ENCODE assay signal across 8 cellular contexts in genomic region chr17:4420692-4421131, GRCh38. TPM values are rescaled to one million over a fixed set of nuclear protein-coding genes. Genes with fewer than 3 reads are reported as not detected.
A peak's percentile ranks its signal among the peaks of the same experiment; 100 is the strongest.
DNase-seq lines count a peak whose midpoint lies in the region; ATAC-seq and TF ChIP-seq lines count a peak whose summit lies in the region.

No MANE protein-coding gene starts in this region.

- ATAC-seq in DND-41 (ENCODE audit: insufficient read depth, low read depth) (peak; percentile 98), upper lobe of right lung (peak; percentile 96), GM18511 (IDR thresholded peaks at IDR 0.05; ENCODE audit: unreplicated experiment) (no peak)

- H3K79me2 ChIP-seq in DND-41 (ENCODE audit: insufficient read depth, low read length): no peaks in the 10 kb centered on the region
- H3K79me2 ChIP-seq in Karpas-422 (ENCODE audit: low read length): no peaks in the 10 kb centered on the region

- H3K9me3 ChIP-seq in DND-41 (ENCODE audit: insufficient read depth, low read length, severe bottlenecking): no peaks in the 10 kb centered on the region
- no peaks in the 10 kb centered on the region for H3K9me3 ChIP-seq in Karpas-422 (ENCODE audit: low read length)
- no peaks in the 10 kb centered on the region for H3K9me3 ChIP-seq in upper lobe of right lung

- no peaks in the 10 kb centered on the region for H4K20me1 ChIP-seq in DND-41 (ENCODE audit: insufficient read depth, low read length)
- no peaks in the 10 kb centered on the region for H4K20me1 ChIP-seq in Karpas-422 (ENCODE audit: insufficient read depth, low read depth, low read length)

- H3K9ac ChIP-seq in DND-41 (ENCODE audit: low read depth, low read length) (no peak overlapping the region), Karpas-422 (ENCODE audit: low read length) (no peak overlapping the region)

- H3K27ac ChIP-seq in DND-41 (ENCODE audit: low read length) (peak overlapping the region; percentile 61), Karpas-422 (ENCODE audit: low read length) (no peak overlapping the region), upper lobe of right lung (no peak overlapping the region)

- H3K36me3 ChIP-seq in DND-41 (ENCODE audit: insufficient read depth, low read length) (no peaks in the 10 kb centered on the region), Karpas-422 (ENCODE audit: insufficient read depth, low read length) (no peaks in the 10 kb centered on the region), upper lobe of right lung (no peaks in the 10 kb centered on the region)

- H3K27me3 ChIP-seq in DND-41 (ENCODE audit: insufficient read depth, low read length, poor library complexity) (no peaks in the 10 kb centered on the region), Karpas-422 (ENCODE audit: low read length) (no peaks in the 10 kb centered on the region), upper lobe of right lung (no peaks in the 10 kb centered on the region)

- H2AFZ ChIP-seq in DND-41 (ENCODE audit: low read depth, low read length): peak overlapping the region; percentile 85
- H2AFZ ChIP-seq in Karpas-422 (ENCODE audit: low read length): no peak overlapping the region

- intact Hi-C loops in upper lobe of right lung (cut with DNase I): loop anchor here (10.0 kb wide), 1 partner anchor 124 kb away; no protein-coding TSS in a partner anchor

- H3K4me1 ChIP-seq in DND-41 (ENCODE audit: insufficient read depth, low read length) (peaks cover 8% of the 10 kb centered on the region), Karpas-422 (ENCODE audit: low read length) (peaks cover 3% of the 10 kb centered on the region; the same call in 1 of the 2 replicates), upper lobe of right lung (no peaks in the 10 kb centered on the region)

- no peaks in the 10 kb centered on the region for H3K9me2 ChIP-seq in Karpas-422 (replicated peaks; ENCODE audit: insufficient read depth, low read length)

- H3K4me2 ChIP-seq in DND-41 (ENCODE audit: insufficient read depth, low read length) (peak overlapping the region; percentile 49), Karpas-422 (ENCODE audit: low read depth, low read length, poor library complexity, severe bottlenecking) (no peak overlapping the region)

- TF ChIP-seq CTCF in DND-41 (IDR thresholded peaks at IDR 0.05; ENCODE audit: borderline replicate concordance, extremely low read depth, low read length, poor library complexity, severe bottlenecking) (peak; percentile 97), foreskin fibroblast (IDR thresholded peaks at IDR 0.05; ENCODE audit: low read depth, low read length) (peak; percentile 72), upper lobe of right lung (IDR thresholded peaks at IDR 0.05) (peak; percentile 86)

- H3K4me3 ChIP-seq in DND-41 (ENCODE audit: low read depth in 1 of 2, low read length in 2 of 2) (no peak overlapping the region), Karpas-422 (ENCODE audit: low read length) (no peak overlapping the region), foreskin fibroblast (ENCODE audit: low read depth in 1 of 2, low read length in 2 of 2) (no peak overlapping the region), upper lobe of right lung (no peak overlapping the region)

- peak; percentile 81 for DNase-seq in DND-41
- DNase-seq in Karpas-422: peak; percentile 90
- DNase-seq in RPMI7951 (ENCODE audit: low read depth): peak; percentile 58
- DNase-seq in activated T-helper 9 cell treated with anti-CD3 and anti-CD28 coated beads, Interleukin-2, amount 50 U/mL, for 16 hours (ENCODE audit: low read depth): peak; percentile 4
- peak; percentile 44 to 75 for DNase-seq in foreskin fibroblast
- peak in 42 of 56 donors; percentile 3 to 80 (median 36) for DNase-seq in nucleus accumbens (lab: John Stamatoyannopoulos, UW)
- DNase-seq in upper lobe of right lung: no peak

RNA-seq across cellular contexts. Expression of gene SPNS3, which starts 13.0 kb away (rescaled TPM):
- total RNA-seq in Karpas-422 (2014; rRNA removed; shearing (Covaris generic); ENCODE audit: low replicate concordance): 4.1 and 12.9 TPM in 2 replicates
- not detected in 2 replicates for total RNA-seq in RPMI7951 (2014; rRNA removed; shearing (Covaris generic))
- 0.87 TPM for total RNA-seq in upper lobe of right lung

RNA-seq across cellular contexts. Expression of gene UBE2G1, which starts 54.2 kb away (rescaled TPM):
- 45.2 and 60.8 TPM in 2 replicates for total RNA-seq in Karpas-422 (2014; rRNA removed; shearing (Covaris generic); ENCODE audit: low replicate concordance)
- total RNA-seq in RPMI7951 (2014; rRNA removed; shearing (Covaris generic)): 37.6 and 42.1 TPM in 2 replicates
- 38.4 TPM for total RNA-seq in upper lobe of right lung
